In the genomic region with DNA sequence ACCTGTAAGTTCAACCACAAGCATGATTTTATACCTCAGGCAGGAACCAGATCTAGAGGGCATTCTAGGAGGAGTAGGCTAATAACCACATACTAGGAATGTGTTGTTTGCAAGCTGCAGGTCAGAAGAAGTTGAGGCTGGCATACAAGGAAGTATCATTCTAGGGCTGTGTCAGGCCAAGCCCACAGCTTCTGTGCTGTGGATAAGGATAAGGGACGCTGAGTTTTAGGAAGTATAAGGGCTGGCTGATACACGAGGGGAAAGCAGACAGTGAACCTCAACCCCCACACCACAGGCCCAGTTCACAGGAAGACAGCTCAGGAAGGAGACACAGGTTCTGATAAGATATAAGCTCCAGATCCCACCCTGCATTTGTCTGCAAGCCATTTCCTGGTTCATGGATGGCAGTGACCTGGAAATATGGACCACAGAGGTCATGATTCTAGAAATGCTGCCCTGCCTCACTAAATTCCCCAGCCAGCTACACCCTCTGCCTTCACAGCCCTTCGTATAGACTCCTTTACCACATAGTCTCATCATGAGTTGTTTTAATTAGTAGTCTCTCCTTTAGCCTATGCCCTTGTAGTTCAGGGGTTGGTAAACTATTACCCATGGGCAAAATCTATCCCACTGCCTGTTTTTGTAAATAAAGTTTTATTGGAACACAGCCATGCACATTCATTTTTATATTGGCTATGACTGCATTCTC, we compare ENCODE assay signal across 1 cellular context.
TF ChIP-seq lines count a peak whose summit lies in the region.

No MANE protein-coding gene starts in this region.

TF ChIP-seq in K562, 482 proteins besides CTCF, POLR2A, EP300 and RAD21 (continued from another document and continues in another):
- TF ChIP-seq RREB1 (CRISPR knock-in tag; IDR thresholded peaks at IDR 0.05) = peak; percentile 48; the same call in 1 of the 2 replicates
- no peak for TF ChIP-seq CEBPG (CRISPR knock-in tag; IDR thresholded peaks at IDR 0.05)
- no peak for TF ChIP-seq CEBPG (tag; conservative IDR thresholded peaks at IDR 0.05 in 1 of 2, IDR thresholded peaks at IDR 0.05 in 1 of 2)
- TF ChIP-seq, protein P1, sequence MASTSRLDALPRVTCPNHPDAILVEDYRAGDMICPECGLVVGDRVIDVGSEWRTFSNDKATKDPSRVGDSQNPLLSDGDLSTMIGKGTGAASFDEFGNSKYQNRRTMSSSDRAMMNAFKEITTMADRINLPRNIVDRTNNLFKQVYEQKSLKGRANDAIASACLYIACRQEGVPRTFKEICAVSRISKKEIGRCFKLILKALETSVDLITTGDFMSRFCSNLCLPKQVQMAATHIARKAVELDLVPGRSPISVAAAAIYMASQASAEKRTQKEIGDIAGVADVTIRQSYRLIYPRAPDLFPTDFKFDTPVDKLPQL (IDR thresholded peaks at IDR 0.05; ENCODE audit: extremely low read depth, insufficient read length) = no peak
- no peak for TF ChIP-seq MCM7 (IDR thresholded peaks at IDR 0.05)
- TF ChIP-seq ZNF239 (CRISPR knock-in tag; IDR thresholded peaks at IDR 0.05) = no peak; the same call in 1 of the 2 replicates
- no peak for TF ChIP-seq NR2F6 (CRISPR knock-in tag; IDR thresholded peaks at IDR 0.05)
- no peak for TF ChIP-seq MEF2A (IDR thresholded peaks at IDR 0.05; ENCODE audit: control insufficient read depth, low read depth, low read length)
- TF ChIP-seq, protein P2, sequence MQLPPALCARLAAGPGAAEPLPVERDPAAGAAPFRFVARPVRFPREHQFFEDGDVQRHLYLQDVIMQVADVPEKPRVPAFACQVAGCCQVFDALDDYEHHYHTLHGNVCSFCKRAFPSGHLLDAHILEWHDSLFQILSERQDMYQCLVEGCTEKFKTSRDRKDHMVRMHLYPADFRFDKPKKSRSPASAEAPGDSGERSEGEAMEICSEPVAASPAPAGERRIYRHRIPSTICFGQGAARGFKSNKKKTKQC (CRISPR knock-in tag; IDR thresholded peaks at IDR 0.05) = no peak
- TF ChIP-seq, protein P3, sequence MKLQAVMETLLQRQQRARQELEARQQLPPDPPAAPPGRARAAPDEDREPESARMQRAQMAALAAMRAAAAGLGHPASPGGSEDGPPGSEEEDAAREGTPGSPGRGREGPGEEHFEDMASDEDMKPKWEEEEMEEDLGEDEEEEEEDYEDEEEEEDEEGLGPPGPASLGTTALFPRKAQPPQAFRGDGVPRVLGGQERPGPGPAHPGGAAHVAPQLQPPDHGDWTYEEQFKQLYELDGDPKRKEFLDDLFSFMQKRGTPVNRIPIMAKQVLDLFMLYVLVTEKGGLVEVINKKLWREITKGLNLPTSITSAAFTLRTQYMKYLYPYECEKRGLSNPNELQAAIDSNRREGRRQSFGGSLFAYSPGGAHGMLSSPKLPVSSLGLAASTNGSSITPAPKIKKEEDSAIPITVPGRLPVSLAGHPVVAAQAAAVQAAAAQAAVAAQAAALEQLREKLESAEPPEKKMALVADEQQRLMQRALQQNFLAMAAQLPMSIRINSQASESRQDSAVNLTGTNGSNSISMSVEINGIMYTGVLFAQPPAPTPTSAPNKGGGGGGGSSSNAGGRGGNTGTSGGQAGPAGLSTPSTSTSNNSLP (IDR thresholded peaks at IDR 0.05; ENCODE audit: borderline replicate concordance, low read depth, low read length) = peak; percentile 86; the same call in 1 of the 2 replicates
- no peak for TF ChIP-seq GABPB2 (CRISPR knock-in tag; conservative IDR thresholded peaks at IDR 0.05)
- TF ChIP-seq TOE1 (IDR thresholded peaks at IDR 0.05; ENCODE audit: borderline replicate concordance) = no peak
- no peak for TF ChIP-seq TOE1 (CRISPR knock-in tag; IDR thresholded peaks at IDR 0.05; ENCODE audit: borderline replicate concordance, low read depth)
- peak; percentile 73 for TF ChIP-seq L3MBTL2 (IDR thresholded peaks at IDR 0.05)
- no peak for TF ChIP-seq RBBP5 (IDR thresholded peaks at IDR 0.05; ENCODE audit: borderline replicate concordance, insufficient read depth, low read length, poor library complexity, severe bottlenecking)
- no peak; the same call in 1 of the 2 replicates for TF ChIP-seq BACH1 (tag; IDR thresholded peaks at IDR 0.05)
- no peak for TF ChIP-seq SMARCA5 (IDR thresholded peaks at IDR 0.05)
- TF ChIP-seq, protein P4, sequence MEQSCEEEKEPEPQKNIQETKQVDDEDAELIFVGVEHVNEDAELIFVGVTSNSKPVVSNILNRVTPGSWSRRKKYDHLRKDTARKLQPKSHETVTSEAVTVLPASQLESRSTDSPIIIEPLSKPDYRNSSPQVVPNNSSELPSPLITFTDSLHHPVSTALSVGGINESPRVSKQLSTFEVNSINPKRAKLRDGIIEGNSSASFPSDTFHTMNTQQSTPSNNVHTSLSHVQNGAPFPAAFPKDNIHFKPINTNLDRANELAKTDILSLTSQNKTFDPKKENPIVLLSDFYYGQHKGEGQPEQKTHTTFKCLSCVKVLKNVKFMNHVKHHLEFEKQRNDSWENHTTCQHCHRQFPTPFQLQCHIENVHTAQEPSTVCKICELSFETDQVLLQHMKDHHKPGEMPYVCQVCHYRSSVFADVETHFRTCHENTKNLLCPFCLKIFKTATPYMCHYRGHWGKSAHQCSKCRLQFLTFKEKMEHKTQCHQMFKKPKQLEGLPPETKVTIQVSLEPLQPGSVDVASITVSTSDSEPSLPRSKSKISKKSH (CRISPR knock-in tag; IDR thresholded peaks at IDR 0.05) = peak; percentile 28; the same call in 1 of the 2 replicates
- TF ChIP-seq TSC22D4 (tag; IDR thresholded peaks at IDR 0.05) = no peak
- TF ChIP-seq, protein P5, sequence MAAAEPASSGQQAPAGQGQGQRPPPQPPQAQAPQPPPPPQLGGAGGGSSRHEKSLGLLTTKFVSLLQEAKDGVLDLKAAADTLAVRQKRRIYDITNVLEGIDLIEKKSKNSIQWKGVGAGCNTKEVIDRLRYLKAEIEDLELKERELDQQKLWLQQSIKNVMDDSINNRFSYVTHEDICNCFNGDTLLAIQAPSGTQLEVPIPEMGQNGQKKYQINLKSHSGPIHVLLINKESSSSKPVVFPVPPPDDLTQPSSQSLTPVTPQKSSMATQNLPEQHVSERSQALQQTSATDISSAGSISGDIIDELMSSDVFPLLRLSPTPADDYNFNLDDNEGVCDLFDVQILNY (CRISPR knock-in tag; IDR thresholded peaks at IDR 0.05) = no peak
- no peak for TF ChIP-seq ZSCAN32 (CRISPR knock-in tag; IDR thresholded peaks at IDR 0.05)
- TF ChIP-seq POU5F1 (IDR thresholded peaks at IDR 0.05; ENCODE audit: borderline replicate concordance, low read depth, low read length, partially characterized antibody) = no peak
- TF ChIP-seq, protein P6, sequence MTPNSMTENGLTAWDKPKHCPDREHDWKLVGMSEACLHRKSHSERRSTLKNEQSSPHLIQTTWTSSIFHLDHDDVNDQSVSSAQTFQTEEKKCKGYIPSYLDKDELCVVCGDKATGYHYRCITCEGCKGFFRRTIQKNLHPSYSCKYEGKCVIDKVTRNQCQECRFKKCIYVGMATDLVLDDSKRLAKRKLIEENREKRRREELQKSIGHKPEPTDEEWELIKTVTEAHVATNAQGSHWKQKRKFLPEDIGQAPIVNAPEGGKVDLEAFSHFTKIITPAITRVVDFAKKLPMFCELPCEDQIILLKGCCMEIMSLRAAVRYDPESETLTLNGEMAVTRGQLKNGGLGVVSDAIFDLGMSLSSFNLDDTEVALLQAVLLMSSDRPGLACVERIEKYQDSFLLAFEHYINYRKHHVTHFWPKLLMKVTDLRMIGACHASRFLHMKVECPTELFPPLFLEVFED (CRISPR knock-in tag; conservative IDR thresholded peaks at IDR 0.05) = no peak; the same call in 1 of the 2 replicates
- TF ChIP-seq RUNX1 (IDR thresholded peaks at IDR 0.05; ENCODE audit: low read depth) = no peak
- TF ChIP-seq ETV5 (CRISPR knock-in tag; IDR thresholded peaks at IDR 0.05; ENCODE audit: low read depth) = peak; percentile 98
- TF ChIP-seq SNRNP70 (optimal IDR thresholded peaks at IDR 0.05; ENCODE audit: low read depth, low read length) = no peak
- TF ChIP-seq IRF9 (tag; IDR thresholded peaks at IDR 0.05) = no peak
- TF ChIP-seq, protein P7, sequence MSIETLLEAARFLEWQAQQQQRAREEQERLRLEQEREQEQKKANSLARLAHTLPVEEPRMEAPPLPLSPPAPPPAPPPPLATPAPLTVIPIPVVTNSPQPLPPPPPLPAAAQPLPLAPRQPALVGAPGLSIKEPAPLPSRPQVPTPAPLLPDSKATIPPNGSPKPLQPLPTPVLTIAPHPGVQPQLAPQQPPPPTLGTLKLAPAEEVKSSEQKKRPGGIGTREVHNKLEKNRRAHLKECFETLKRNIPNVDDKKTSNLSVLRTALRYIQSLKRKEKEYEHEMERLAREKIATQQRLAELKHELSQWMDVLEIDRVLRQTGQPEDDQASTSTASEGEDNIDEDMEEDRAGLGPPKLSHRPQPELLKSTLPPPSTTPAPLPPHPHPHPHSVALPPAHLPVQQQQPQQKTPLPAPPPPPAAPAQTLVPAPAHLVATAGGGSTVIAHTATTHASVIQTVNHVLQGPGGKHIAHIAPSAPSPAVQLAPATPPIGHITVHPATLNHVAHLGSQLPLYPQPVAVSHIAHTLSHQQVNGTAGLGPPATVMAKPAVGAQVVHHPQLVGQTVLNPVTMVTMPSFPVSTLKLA (conservative IDR thresholded peaks at IDR 0.05) = no peak; a peak in 3 of 4 replicates
- peak; percentile 51; the same call in 1 of the 2 replicates for TF ChIP-seq ZNF76 (CRISPR knock-in tag; IDR thresholded peaks at IDR 0.05; ENCODE audit: borderline replicate concordance)
- TF ChIP-seq PHTF2 (CRISPR knock-in tag; IDR thresholded peaks at IDR 0.05) = no peak
- no peak for TF ChIP-seq XRCC5 (IDR thresholded peaks at IDR 0.05; ENCODE audit: low read depth, low read length)
- TF ChIP-seq CCNT2 (IDR thresholded peaks at IDR 0.05; ENCODE audit: borderline replicate concordance, extremely low read depth, insufficient read length, low read depth, low read length) = peak; percentile 92
- no peak for TF ChIP-seq ZNF655 (CRISPR knock-in tag; IDR thresholded peaks at IDR 0.05)
- TF ChIP-seq, protein P8, sequence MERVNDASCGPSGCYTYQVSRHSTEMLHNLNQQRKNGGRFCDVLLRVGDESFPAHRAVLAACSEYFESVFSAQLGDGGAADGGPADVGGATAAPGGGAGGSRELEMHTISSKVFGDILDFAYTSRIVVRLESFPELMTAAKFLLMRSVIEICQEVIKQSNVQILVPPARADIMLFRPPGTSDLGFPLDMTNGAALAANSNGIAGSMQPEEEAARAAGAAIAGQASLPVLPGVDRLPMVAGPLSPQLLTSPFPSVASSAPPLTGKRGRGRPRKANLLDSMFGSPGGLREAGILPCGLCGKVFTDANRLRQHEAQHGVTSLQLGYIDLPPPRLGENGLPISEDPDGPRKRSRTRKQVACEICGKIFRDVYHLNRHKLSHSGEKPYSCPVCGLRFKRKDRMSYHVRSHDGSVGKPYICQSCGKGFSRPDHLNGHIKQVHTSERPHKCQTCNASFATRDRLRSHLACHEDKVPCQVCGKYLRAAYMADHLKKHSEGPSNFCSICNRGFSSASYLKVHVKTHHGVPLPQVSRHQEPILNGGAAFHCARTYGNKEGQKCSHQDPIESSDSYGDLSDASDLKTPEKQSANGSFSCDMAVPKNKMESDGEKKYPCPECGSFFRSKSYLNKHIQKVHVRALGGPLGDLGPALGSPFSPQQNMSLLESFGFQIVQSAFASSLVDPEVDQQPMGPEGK (CRISPR knock-in tag; IDR thresholded peaks at IDR 0.05; ENCODE audit: borderline replicate concordance) = no peak
